1 cellular context compared by ENCODE assay signal in genomic region chr9:88781500-88782391, GRCh38.
TF ChIP-seq lines count a peak whose summit lies in the region.

No MANE protein-coding gene starts in this region.

TF ChIP-seq in WTC11, 78 proteins besides CTCF, POLR2A, EP300 and RAD21 (continued from another document):
- no peak for TF ChIP-seq ZNF281 (CRISPR knock-in tag; IDR thresholded peaks at IDR 0.05)
- TF ChIP-seq ELF4 (CRISPR knock-in tag; IDR thresholded peaks at IDR 0.05; ENCODE audit: low read depth) = no peak
- TF ChIP-seq NFATC4 (CRISPR knock-in tag; IDR thresholded peaks at IDR 0.05) = no peak
- no peak for TF ChIP-seq ZBTB43 (CRISPR knock-in tag; IDR thresholded peaks at IDR 0.05)
- TF ChIP-seq TEAD1 (CRISPR knock-in tag; IDR thresholded peaks at IDR 0.05) = no peak
- no peak for TF ChIP-seq GTF2I (CRISPR knock-in tag; conservative IDR thresholded peaks at IDR 0.05)
- TF ChIP-seq SOX15 (CRISPR knock-in tag; IDR thresholded peaks at IDR 0.05) = no peak
- TF ChIP-seq USF1 (CRISPR knock-in tag; IDR thresholded peaks at IDR 0.05) = no peak
